14 cellular contexts compared by ENCODE assay signal in the genomic region with DNA sequence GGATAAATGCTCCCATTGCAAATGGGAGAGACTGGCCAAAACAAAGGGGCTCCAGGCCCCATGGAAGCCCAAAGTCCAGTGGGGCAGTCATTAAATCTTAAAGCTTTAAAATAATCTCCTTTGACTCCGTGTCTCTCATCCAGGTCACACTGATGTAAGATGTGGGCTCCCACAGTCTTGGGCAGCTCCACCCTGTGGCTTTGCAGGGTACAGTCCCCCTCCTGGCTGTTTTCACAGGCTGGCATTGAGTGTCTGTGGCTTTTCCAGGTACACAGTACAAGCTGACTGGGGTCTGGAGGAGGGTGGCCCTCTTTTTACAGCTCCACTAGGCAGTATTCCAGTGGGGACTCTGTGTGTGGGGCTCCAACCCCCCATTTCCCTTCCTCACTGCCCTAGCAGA. TPM values are rescaled to one million over a fixed set of nuclear protein-coding genes. Genes with fewer than 3 reads are reported as not detected.
DNase-seq lines count a peak whose midpoint lies in the region; ATAC-seq, FAIRE-seq and TF ChIP-seq lines count a peak whose summit lies in the region.
"Had no signal": no experiment of that assay in that cellular context is flagged by ENCODE, and none has a peak within 500 bp of the region (broad histone marks: within the 10 kb centered on the region; RNA-seq: fewer than 3 reads in every experiment).

No MANE protein-coding gene starts in this region.

- H3K4me1 ChIP-seq in HepG2 (ENCODE audit: insufficient read depth, low read length) (peaks cover 7% of the 10 kb centered on the region; the same call in 1 of the 2 replicates), right lobe of liver (no peaks in the 10 kb centered on the region), Peyer's patch (peaks cover 0 to 15% (median 0%) of the 10 kb centered on the region in 4 donors), esophagus muscularis mucosa (no peaks in the 10 kb centered on the region)

- in situ Hi-C loops in HepG2 (cut with HindIII; ENCODE audit: extremely low pct_ligation_motif_present, low pct_unique_long_range_greater_than_20kb), result no loop called here

- TF ChIP-seq CTCF in HepG2 (CRISPR knock-in tag; IDR thresholded peaks at IDR 0.05) (peak; percentile 31), right lobe of liver (IDR thresholded peaks at IDR 0.05) (no peak), Peyer's patch (IDR thresholded peaks at IDR 0.05) (peak in 4 of 6 experiments; percentile 15 to 42 (median 36)), esophagus muscularis mucosa (IDR thresholded peaks at IDR 0.05) (peak in 2 of 3 experiments; percentile 8 to 32)

- POLR2A ChIA-PET in HepG2 (lab: Yijun Ruan, JAX), result no interaction called here

- H3K36me3 ChIP-seq in HepG2 (replicated peaks in 1 of 2; ENCODE audit: control insufficient read depth in 1 of 2, insufficient read depth in 2 of 2, low read length in 2 of 2) (peaks cover 13 to 32% of the 10 kb centered on the region in 2 experiments; a peak in 4 of 5 replicates), right lobe of liver (peaks cover 0 to 30% (median 11%) of the 10 kb centered on the region in 4 donors), Peyer's patch (peaks cover 0 to 43% (median 0%) of the 10 kb centered on the region in 3 donors), esophagus muscularis mucosa (peaks cover 29 to 80% (median 58%) of the 10 kb centered on the region in 4 donors)

- intact Hi-C loops in HepG2 (cut with micrococcal nuclease; ENCODE audit: unreplicated experiment), result no loop called here
- intact Hi-C loops in right lobe of liver (cut with DNase I), result no loop called here
- intact Hi-C loops in esophagus muscularis mucosa (cut with DNase I), result no loop called here

- H3K27ac ChIP-seq in HepG2 (ENCODE audit: extremely low read length, insufficient read depth, low read length) (no peak overlapping the region), right lobe of liver (no peak overlapping the region), Peyer's patch (peak overlapping the region in 3 of 4 donors; percentile 7 to 74 (median 68)), esophagus muscularis mucosa (replicated peaks in 1 of 4) (no peak overlapping the region)
- H3K27ac ChIP-seq: heart left ventricle, psoas muscle had no signal

- H3K4me2 ChIP-seq in HepG2 (ENCODE audit: low read depth, low read length), result no peak overlapping the region

- no peaks in the 10 kb centered on the region for H3K79me2 ChIP-seq in HepG2 (ENCODE audit: insufficient read depth, low read length)

- ATAC-seq in HepG2 (peak; percentile 69), right lobe of liver (no peak), HG03565 (IDR thresholded peaks at IDR 0.05; ENCODE audit: unreplicated experiment) (no peak)
- ATAC-seq: heart left ventricle, psoas muscle had no signal

- H3K27me3 ChIP-seq in HepG2 (ENCODE audit: control insufficient read depth in 1 of 2, insufficient read depth in 2 of 2, low read length in 2 of 2), result no peaks in the 10 kb centered on the region
- no peaks in the 10 kb centered on the region for H3K27me3 ChIP-seq in right lobe of liver
- H3K27me3 ChIP-seq in Peyer's patch, result no peaks in the 10 kb centered on the region
- H3K27me3 ChIP-seq in esophagus muscularis mucosa, result no peaks in the 10 kb centered on the region
- H3K27me3 ChIP-seq: heart left ventricle had no signal

- no TSS peak for BruUV-seq in HepG2 (replicated peaks; lab: Mats Ljungman, UMichigan)

- FAIRE-seq in HepG2 (lab: Jason Lieb, UNC), result no peak
- FAIRE-seq: RCC 7860 had no signal

- WGBS in HepG2 (ENCODE audit: low lambda C conversion rate), result 100% methylated on average over 1 of the region's 1 CpG
- WGBS in right lobe of liver (ENCODE audit: insufficient coverage, low coverage, low lambda C conversion rate, missing lambda C conversion rate), result 80% methylated on average over 1 of the region's 1 CpG
- 89% methylated on average over 1 of the region's 1 CpG for WGBS in esophagus muscularis mucosa

- TF ChIP-seq RAD21 in HepG2 (CRISPR knock-in tag; IDR thresholded peaks at IDR 0.05), result no peak

- H2AFZ ChIP-seq in HepG2 (ENCODE audit: low read length), result no peak overlapping the region

- H3K4me3 ChIP-seq in HepG2 (replicated peaks in 1 of 3; ENCODE audit: insufficient read depth in 1 of 3, low read depth in 2 of 3, low read length in 3 of 3) (no peak overlapping the region), right lobe of liver (no peak overlapping the region), Peyer's patch (no peak overlapping the region), esophagus muscularis mucosa (no peak overlapping the region)
- H3K4me3 ChIP-seq: heart left ventricle, psoas muscle had no signal

- CTCF ChIA-PET in HepG2 (lab: Yijun Ruan, JAX; ENCODE audit: low intra/inter-chr PET ratio, low total read pairs), result no interaction called here

- H4K20me1 ChIP-seq in HepG2 (ENCODE audit: insufficient read depth, low read length), result no peaks in the 10 kb centered on the region

- no peak for TF ChIP-seq POLR2A in HepG2 (IDR thresholded peaks at IDR 0.05; ENCODE audit: insufficient read depth in 1 of 2, low read depth in 2 of 2, low read length in 2 of 2)
- TF ChIP-seq POLR2A in right lobe of liver (IDR thresholded peaks at IDR 0.05), result no peak
- TF ChIP-seq POLR2A in Peyer's patch (IDR thresholded peaks at IDR 0.05), result no peak
- TF ChIP-seq POLR2A in esophagus muscularis mucosa (IDR thresholded peaks at IDR 0.05; ENCODE audit: low read depth), result no peak

- no peak overlapping the region for H3K9ac ChIP-seq in HepG2 (ENCODE audit: insufficient read depth, low read depth, low read length)

- no peak for TF ChIP-seq EP300 in HepG2 (IDR thresholded peaks at IDR 0.05; ENCODE audit: low read depth in 2 of 2, low read length in 2 of 2)
- TF ChIP-seq EP300 in HepG2 (CRISPR knock-in tag; IDR thresholded peaks at IDR 0.05; ENCODE audit: borderline replicate concordance), result no peak
- TF ChIP-seq EP300 in esophagus muscularis mucosa (IDR thresholded peaks at IDR 0.05), result no peak

- DNase-seq in HepG2 (ENCODE audit: low spot score), result peak; percentile 7
- no peak for DNase-seq in right lobe of liver
- no peak for DNase-seq in Peyer's patch
- no peak for DNase-seq in esophagus muscularis mucosa (ENCODE audit: extremely low spot score)
- DNase-seq in activated gamma-delta T cell treated with Interleukin-2 at 50 U/mL for 16 hours, result no peak
- DNase-seq in NCI-H2171 treated with DMSO at 0.1 percent for 48 hours (lab: John Stamatoyannopoulos, UW), result no peak
- no peak for DNase-seq in SW 1271 (lab: John Stamatoyannopoulos, UW)
- DNase-seq: activated effector memory CD4-positive, alpha-beta T cell treated with anti-CD3 and anti-CD28 coated beads, Interleukin-2, amount 50 U/mL, for 16 hours; heart left ventricle; NCI-H1694; psoas muscle; stimulated activated CD4-positive, alpha-beta T cell treated with anti-CD3 and anti-CD28 coated beads, Interleukin-4, amount 100 ng/mL, for 1 hour had no signal

- no peaks in the 10 kb centered on the region for H3K9me3 ChIP-seq in HepG2 (ENCODE audit: low read length)
- no peaks in the 10 kb centered on the region for H3K9me3 ChIP-seq in right lobe of liver
- H3K9me3 ChIP-seq in Peyer's patch, result no peaks in the 10 kb centered on the region
- no peaks in the 10 kb centered on the region for H3K9me3 ChIP-seq in esophagus muscularis mucosa
- H3K9me3 ChIP-seq: heart left ventricle, psoas muscle had no signal

TF ChIP-seq in HepG2, 621 proteins besides CTCF, POLR2A, EP300 and RAD21:
- TF ChIP-seq SMC3 (IDR thresholded peaks at IDR 0.05; ENCODE audit: low read length) (peak; percentile 32; the same call in 1 of the 2 replicates), ZNF563 (CRISPR knock-in tag; IDR thresholded peaks at IDR 0.05) (no peak)

RNA-seq across cellular contexts. Expression of a gene that starts 45.9 kb away (rescaled TPM):
- 56.2 and 57.9 TPM in 2 replicates for total RNA-seq in HepG2 (2016; rRNA removed; fragmentation: Illumina TruSeq; extraction: Trizol)
- total RNA-seq in HepG2 (2016; cell fraction: cytosol; rRNA removed; fragmentation: Illumina TruSeq; extraction: Trizol; ENCODE audit: low read depth), result 16.9 and 19.3 TPM in 2 replicates
- 53.7 and 60.6 TPM in 2 replicates for total RNA-seq in HepG2 (2016; cell fraction: insoluble cytoplasmic fraction; rRNA removed; fragmentation: Illumina TruSeq; extraction: Trizol)
- total RNA-seq in HepG2 (2016; cell fraction: membrane; rRNA removed; fragmentation: Illumina TruSeq; extraction: Trizol), result 53.0 and 67.7 TPM in 2 replicates
- 35.8 and 40.9 TPM in 2 replicates for total RNA-seq in HepG2 (2016; cell fraction: nucleus; rRNA removed; fragmentation: Illumina TruSeq; extraction: Trizol)
- polyA plus RNA-seq in HepG2 (2011; rRNA removed), result 25.9 and 29.0 TPM in 2 replicates
- polyA plus RNA-seq in HepG2 (2011; cell fraction: cytosol; rRNA removed), result 19.4 and 31.7 TPM in 2 replicates
- polyA plus RNA-seq in HepG2 (2011; cell fraction: nucleus; rRNA removed), result 12.0 and 15.0 TPM in 2 replicates
- 31.0 and 35.1 TPM in 2 replicates for polyA plus RNA-seq in HepG2 (2012)
- polyA plus RNA-seq in HepG2 (2016; cell fraction: cytosol; fragmentation: Illumina TruSeq; extraction: Trizol; ENCODE audit: low read depth), result 17.3 and 25.8 TPM in 2 replicates
- polyA plus RNA-seq in HepG2 (2016; cell fraction: insoluble cytoplasmic fraction; fragmentation: Illumina TruSeq; extraction: Trizol; ENCODE audit: low read depth), result 56.7 and 62.3 TPM in 2 replicates
- 43.6 and 55.5 TPM in 2 replicates for polyA plus RNA-seq in HepG2 (2016; cell fraction: membrane; fragmentation: Illumina TruSeq; extraction: Trizol; ENCODE audit: low read depth)
- 53.5 and 56.8 TPM in 2 replicates for polyA plus RNA-seq in HepG2 (2016; cell fraction: nucleus; fragmentation: Illumina TruSeq; extraction: Trizol; ENCODE audit: insufficient read depth, low read depth)
- 32.3 and 59.0 TPM in 2 replicates for polyA minus RNA-seq in HepG2 (2011; rRNA and poly(A)+ RNA removed; ENCODE audit: low replicate concordance)
- polyA minus RNA-seq in HepG2 (2011; cell fraction: cytosol; rRNA and poly(A)+ RNA removed), result 24.4 and 31.8 TPM in 2 replicates
- polyA minus RNA-seq in HepG2 (2011; cell fraction: nucleus; rRNA and poly(A)+ RNA removed), result 29.0 and 33.6 TPM in 2 replicates
- total RNA-seq in right lobe of liver, result 10 to 100 TPM; 15.1 to 27.9 (median 21.3) TPM
- 10 to 100 TPM; 46.4 to 79.7 (median 65.7) TPM for total RNA-seq in Peyer's patch
- total RNA-seq in esophagus muscularis mucosa, result 10 to 100 TPM; 29.9 to 41.3 (median 34.5) TPM

Comparison
In these comparisons a context has a peak if more than half of its experiments do, and no peak if none do; other contexts are left out.
1. CTCF ChIP-seq: peak in HepG2 (single experiment), Peyer's patch (4 of 6) and esophagus muscularis mucosa (2 of 3); none in right lobe of liver (0 of 4).
2. H3K27ac ChIP-seq: peak in Peyer's patch (3 of 4); none in HepG2 (single experiment), right lobe of liver (0 of 3) and esophagus muscularis mucosa (0 of 4).